Comparison of ENCODE assay signal across 10 cellular contexts in genomic region chr17:74833501-74834361, GRCh38. TPM values are rescaled to one million over a fixed set of nuclear protein-coding genes. Genes with fewer than 3 reads are reported as not detected.
DNase-seq lines count a peak whose midpoint lies in the region; ATAC-seq, FAIRE-seq and TF ChIP-seq lines count a peak whose summit lies in the region.
"Had no signal": no experiment of that assay in that cellular context is flagged by ENCODE, and none has a peak within 500 bp of the region (broad histone marks: within the 10 kb centered on the region; RNA-seq: fewer than 3 reads in every experiment).

No MANE protein-coding gene starts in this region.

- DNase-seq in AG08396 (ENCODE audit: low spot score): peak; percentile 83
- DNase-seq in H54 (ENCODE audit: insufficient read length, low spot score): peak; percentile 96
- peak; percentile 18 to 50 for DNase-seq in SW 1271 (lab: John Stamatoyannopoulos, UW)
- DNase-seq in iris pigment epithelial cell (ENCODE audit: low read depth): peak; percentile 49
- DNase-seq in ascending aorta (ENCODE audit: low spot score in 2 of 2): no peak
- no peak for DNase-seq in H4 (ENCODE audit: low spot score)
- DNase-seq: activated naive CD8-positive, alpha-beta T cell treated with anti-CD3 and anti-CD28 coated beads for 36 hours; RPMI8226 had no signal

- H3K36me3 ChIP-seq in ascending aorta: peaks cover 0 to 8% of the 10 kb centered on the region in 2 donors

- no peak overlapping the region for H3K27ac ChIP-seq in ascending aorta

- intact Hi-C loops in ascending aorta (cut with DNase I): no loop called here

- no peak for FAIRE-seq in H54 (lab: Jason Lieb, UNC)

- no peak for TF ChIP-seq CTCF in ascending aorta (IDR thresholded peaks at IDR 0.05)

- H3K9me3 ChIP-seq in ascending aorta: no peaks in the 10 kb centered on the region

- no peak for ATAC-seq in GM21447 (IDR thresholded peaks at IDR 0.05; ENCODE audit: unreplicated experiment)
- ATAC-seq in GM18498 (IDR thresholded peaks at IDR 0.05; ENCODE audit: unreplicated experiment): no peak

- no peaks in the 10 kb centered on the region for H3K27me3 ChIP-seq in ascending aorta

- no peak for TF ChIP-seq POLR2A in H54 (IDR thresholded peaks at IDR 0.05; ENCODE audit: low read depth, low read length)

- no peaks in the 10 kb centered on the region for H3K4me1 ChIP-seq in ascending aorta

- no peak overlapping the region for H3K4me3 ChIP-seq in ascending aorta

RNA-seq across cellular contexts. Expression of gene GRIN2C, which starts 26.0 kb away (rescaled TPM):
- not detected for total RNA-seq in ascending aorta
- total RNA-seq in H4 (2014; rRNA removed; shearing (Covaris generic)): 0.12 TPM in 1 of 2 replicates, not detected in the other
- total RNA-seq: activated naive CD8-positive, alpha-beta T cell treated with anti-CD3 and anti-CD28 coated beads for 36 hours had no signal

RNA-seq across cellular contexts. Expression of gene FDXR, which starts 39.1 kb away (rescaled TPM):
- 93.1 TPM for total RNA-seq in ascending aorta
- 22.1 and 30.0 TPM in 2 replicates for total RNA-seq in H4 (2014; rRNA removed; shearing (Covaris generic))

RNA-seq across cellular contexts. Expression of gene NAT9, which starts 57.6 kb away (rescaled TPM):
- total RNA-seq in ascending aorta: 13.3 TPM
- total RNA-seq in H4 (2014; rRNA removed; shearing (Covaris generic)): 25.3 and 35.8 TPM in 2 replicates

RNA-seq across cellular contexts. Expression of gene FADS6, which starts 59.7 kb away (rescaled TPM):
- not detected for total RNA-seq in ascending aorta
- total RNA-seq in H4 (2014; rRNA removed; shearing (Covaris generic)): not detected in 2 replicates
- total RNA-seq: activated naive CD8-positive, alpha-beta T cell treated with anti-CD3 and anti-CD28 coated beads for 36 hours had no signal

Comparison
In these comparisons a context has a peak if more than half of its experiments do, and no peak if none do; other contexts are left out.
1. DNase-seq: peak in AG08396 (single experiment), H54 (single experiment), SW 1271 (2 of 2) and iris pigment epithelial cell (single experiment); none in ascending aorta (0 of 2) and H4 (single experiment).